In genomic region chr12:88944403-88944802, GRCh38 we compare ENCODE assay signal across 13 cellular contexts.
A peak's percentile ranks its signal among the peaks of the same experiment; 100 is the strongest.
DNase-seq lines count a peak whose midpoint lies in the region; ATAC-seq, FAIRE-seq and TF ChIP-seq lines count a peak whose summit lies in the region.
"Had no signal": no experiment of that assay in that cellular context is flagged by ENCODE, and none has a peak within 500 bp of the region (broad histone marks: within the 10 kb centered on the region; RNA-seq: fewer than 3 reads in every experiment).

No MANE protein-coding gene starts in this region.

- H3K4me2 ChIP-seq in MM.1S (ENCODE audit: low read depth, low read length), result peak overlapping the region; percentile 84

- ATAC-seq in HG02763 (IDR thresholded peaks at IDR 0.05; ENCODE audit: unreplicated experiment) (no peak), GM19324 (IDR thresholded peaks at IDR 0.05; ENCODE audit: low FRiP score, unreplicated experiment) (no peak)

- no peaks in the 10 kb centered on the region for H4K20me1 ChIP-seq in MM.1S (ENCODE audit: insufficient read depth, low read length)

- no peak for FAIRE-seq in bronchial epithelial cell (lab: Jason Lieb, UNC)
- FAIRE-seq: islet of Langerhans had no signal

- peak overlapping the region; percentile 5; the same call in 1 of the 2 replicates for H3K9ac ChIP-seq in MM.1S (ENCODE audit: low read length)

- peak overlapping the region; percentile 61 for H2AFZ ChIP-seq in MM.1S (ENCODE audit: low read length)

- H3K36me3 ChIP-seq in MM.1S (replicated peaks; ENCODE audit: insufficient read depth, low read length), result no peaks in the 10 kb centered on the region
- H3K36me3 ChIP-seq in bronchial epithelial cell (ENCODE audit: control insufficient read depth, insufficient read depth, low read length), result no peaks in the 10 kb centered on the region

- DNase-seq in NCI-H146 (lab: John Stamatoyannopoulos, UW) (peak; percentile 9), NCI-H146 treated with DMSO at 0.1 percent for 48 hours (lab: John Stamatoyannopoulos, UW; ENCODE audit: unreplicated experiment) (no peak), MM.1S (peak; percentile 59), bronchial epithelial cell (ENCODE audit: low read depth) (peak; percentile 85), pulmonary artery endothelial cell (ENCODE audit: low read depth, low spot score) (peak; percentile 77), cortex of kidney (lab: John Stamatoyannopoulos, UW) (no peak)
- DNase-seq: NCI-H1092; stimulated activated CD8-positive, alpha-beta memory T cell treated with anti-CD3 and anti-CD28 coated beads, Interleukin-4, amount 100 ng/mL, for 48 hours; T-helper 9 cell had no signal

- H3K9me3 ChIP-seq in MM.1S (replicated peaks; ENCODE audit: insufficient read depth, low read length), result no peaks in the 10 kb centered on the region

- no peaks in the 10 kb centered on the region for H3K9me2 ChIP-seq in MM.1S (replicated peaks; ENCODE audit: insufficient read depth, low read length)

- no peak for TF ChIP-seq CTCF in MM.1S (IDR thresholded peaks at IDR 0.05; ENCODE audit: low read length)
- no peak for TF ChIP-seq CTCF in bronchial epithelial cell (IDR thresholded peaks at IDR 0.05; ENCODE audit: insufficient read depth, low read length, severe bottlenecking)

- H3K4me1 ChIP-seq in MM.1S (ENCODE audit: low read length), result peaks cover 40% of the 10 kb centered on the region

- H3F3A ChIP-seq in MM.1S (ENCODE audit: insufficient read depth, low read length), result peaks cover 23% of the 10 kb centered on the region

- no peaks in the 10 kb centered on the region for H3K27me3 ChIP-seq in MM.1S (replicated peaks; ENCODE audit: insufficient read depth, low read length)
- H3K27me3 ChIP-seq in bronchial epithelial cell (ENCODE audit: control insufficient read depth, insufficient read depth, low read length), result no peaks in the 10 kb centered on the region

- H3K79me2 ChIP-seq in MM.1S (ENCODE audit: low read length), result no peaks in the 10 kb centered on the region

- peak overlapping the region; percentile 65 for H3K27ac ChIP-seq in MM.1S (ENCODE audit: low read length)
- H3K27ac ChIP-seq: 22Rv1 had no signal

- no peak overlapping the region for H3K4me3 ChIP-seq in MM.1S (ENCODE audit: low read length)
- no peak overlapping the region for H3K4me3 ChIP-seq in bronchial epithelial cell (ENCODE audit: low read depth, low read length)

Comparison
In these comparisons a context has a peak if more than half of its experiments do, and no peak if none do; other contexts are left out.
1. DNase-seq: peak in NCI-H146 (single experiment), MM.1S (single experiment), bronchial epithelial cell (single experiment) and pulmonary artery endothelial cell (single experiment); none in NCI-H146 treated with DMSO at 0.1 percent for 48 hours (single experiment) and cortex of kidney (single experiment).